ENCODE assay signal across 19 cellular contexts in genomic region chr7:142618655-142619351, GRCh38.
DNase-seq lines count a peak whose midpoint lies in the region; ATAC-seq and TF ChIP-seq lines count a peak whose summit lies in the region.
"Had no signal": no experiment of that assay in that cellular context is flagged by ENCODE, and none has a peak within 500 bp of the region (broad histone marks: within the 10 kb centered on the region; RNA-seq: fewer than 3 reads in every experiment).

No MANE protein-coding gene starts in this region.

- peaks cover 27% of the 10 kb centered on the region for H3K4me1 Mint-ChIP-seq in activated T-cell treated with anti-CD3 and anti-CD28 coated beads, Interleukin-2, amount 50 U/mL, for 72 hours (ENCODE audit: low read depth)
- peaks cover 0 to 12% (median 4%) of the 10 kb centered on the region in 3 donors for H3K4me1 Mint-ChIP-seq in T-cell
- H3K4me1 Mint-ChIP-seq in activated naive CD8-positive, alpha-beta T cell treated with anti-CD3 and anti-CD28 coated beads for 36 hours = peaks cover 9% of the 10 kb centered on the region

- no peaks in the 10 kb centered on the region for H3K36me3 Mint-ChIP-seq in activated T-cell treated with anti-CD3 and anti-CD28 coated beads, Interleukin-2, amount 50 U/mL, for 72 hours (ENCODE audit: insufficient read depth in 2 of 2)
- peaks cover 3% of the 10 kb centered on the region for H3K36me3 Mint-ChIP-seq in T-cell
- H3K36me3 Mint-ChIP-seq in activated naive CD8-positive, alpha-beta T cell treated with anti-CD3 and anti-CD28 coated beads for 36 hours = peaks cover 6% of the 10 kb centered on the region

- H3K9me3 ChIP-seq in spleen = no peaks in the 10 kb centered on the region
- H3K9me3 ChIP-seq: gastroesophageal sphincter, pancreas had no signal

- H3K4me3 ChIP-seq in spleen = no peak overlapping the region
- H3K4me3 ChIP-seq: gastroesophageal sphincter, hepatocyte, pancreas, smooth muscle cell had no signal

- CTCF ChIA-PET in T-cell (lab: Charles Lee) = interaction anchor here in 1 of 2 donors (0.7 kb wide), 1 partner anchor 193 kb away, joined by 9 read pairs; no protein-coding TSS in a partner anchor

- POLR2A ChIA-PET in T-cell (lab: Charles Lee) = interaction anchor here in 1 of 2 donors (0.6 kb wide), 1 partner anchor 170 kb away, joined by 3 read pairs; no protein-coding TSS in a partner anchor

- intact Hi-C loops in spleen (cut with DNase I; ENCODE audit: low total_unique reads) = no loop called here

- H3K36me3 ChIP-seq in spleen = no peaks in the 10 kb centered on the region
- H3K36me3 ChIP-seq: gastroesophageal sphincter, pancreas had no signal

- WGBS in spleen, 5 donors = 84 to 92% (median 87%) methylated on average over 9 of the region's 9 CpGs

- H3K4me1 ChIP-seq in spleen = no peaks in the 10 kb centered on the region
- H3K4me1 ChIP-seq: gastroesophageal sphincter, pancreas had no signal

- peak in 1 of 2 donors; percentile 38 for ATAC-seq in activated T-cell treated with anti-CD3 and anti-CD28 coated beads, Interleukin-2, amount 50 U/mL, for 72 hours (replicated peaks in 1 of 2)
- ATAC-seq in T-cell (replicated peaks in 1 of 4) = peak; percentile 26 to 59 (median 49)
- ATAC-seq: gastroesophageal sphincter, pancreas had no signal

- H3K27me3 Mint-ChIP-seq in activated T-cell treated with anti-CD3 and anti-CD28 coated beads, Interleukin-2, amount 50 U/mL, for 72 hours (ENCODE audit: low read depth) = no peaks in the 10 kb centered on the region
- peaks cover 4 to 7% of the 10 kb centered on the region in 2 donors for H3K27me3 Mint-ChIP-seq in T-cell
- peaks cover 5% of the 10 kb centered on the region for H3K27me3 Mint-ChIP-seq in activated naive CD8-positive, alpha-beta T cell treated with anti-CD3 and anti-CD28 coated beads for 36 hours

- H3K27ac Mint-ChIP-seq in activated T-cell treated with anti-CD3 and anti-CD28 coated beads, Interleukin-2, amount 50 U/mL, for 72 hours = no peak overlapping the region
- peak overlapping the region; percentile 73 to 78 for H3K27ac Mint-ChIP-seq in T-cell
- H3K27ac Mint-ChIP-seq in activated naive CD8-positive, alpha-beta T cell treated with anti-CD3 and anti-CD28 coated beads for 36 hours = peak overlapping the region; percentile 74

- no peak for DNase-seq in activated T-cell treated with anti-CD3 and anti-CD28 coated beads, Interleukin-2, amount 50 U/mL, for 72 hours
- DNase-seq in activated T-cell treated with anti-CD3 and anti-CD28 coated beads for 4 hours = no peak
- DNase-seq in T-cell = no peak
- no peak for DNase-seq in activated naive CD8-positive, alpha-beta T cell treated with anti-CD3 and anti-CD28 coated beads for 36 hours
- DNase-seq in spleen = peak; percentile 54
- DNase-seq in NCI-H128 (lab: John Stamatoyannopoulos, UW; ENCODE audit: unreplicated experiment) = no peak
- DNase-seq in SKM-1 treated with dmso at 0.1 percent for 144 hours (lab: John Stamatoyannopoulos, UW; ENCODE audit: unreplicated experiment) = no peak
- no peak for DNase-seq in NCI-H1105 (lab: John Stamatoyannopoulos, UW)
- DNase-seq: dermis blood vessel endothelial cell, DMS79 treated with DMSO at 0.1 percent for 48 hours, GF-D8, NCI-H1694, NCI-H446 treated with DMSO at 0.1 percent for 48 hours, pancreas, retina had no signal

- TF ChIP-seq POLR2A in spleen (IDR thresholded peaks at IDR 0.05) = no peak

- no peaks in the 10 kb centered on the region for H3K9me3 Mint-ChIP-seq in activated T-cell treated with anti-CD3 and anti-CD28 coated beads, Interleukin-2, amount 50 U/mL, for 72 hours
- no peaks in the 10 kb centered on the region for H3K9me3 Mint-ChIP-seq in T-cell
- H3K9me3 Mint-ChIP-seq in activated naive CD8-positive, alpha-beta T cell treated with anti-CD3 and anti-CD28 coated beads for 36 hours = no peaks in the 10 kb centered on the region

- TF ChIP-seq CTCF in spleen (IDR thresholded peaks at IDR 0.05 in 8 of 11, conservative IDR thresholded peaks at IDR 0.05 in 3 of 11) = no peak

- H3K27ac ChIP-seq in spleen = no peak overlapping the region
- H3K27ac ChIP-seq: gastroesophageal sphincter, hepatocyte, pancreas, RWPE1 had no signal

- peaks cover 0 to 17% (median 0%) of the 10 kb centered on the region in 7 donors for H3K27me3 ChIP-seq in spleen (replicated peaks in 1 of 7)
- H3K27me3 ChIP-seq: pancreas had no signal

- peak overlapping the region; percentile 42 to 67 for H3K4me3 Mint-ChIP-seq in activated T-cell treated with anti-CD3 and anti-CD28 coated beads, Interleukin-2, amount 50 U/mL, for 72 hours
- H3K4me3 Mint-ChIP-seq in T-cell = peak overlapping the region; percentile 53 to 66 (median 63)
- H3K4me3 Mint-ChIP-seq in activated naive CD8-positive, alpha-beta T cell treated with anti-CD3 and anti-CD28 coated beads for 36 hours = peak overlapping the region; percentile 47
